ENCODE assay signal across 1 cellular context in genomic region chr4:85774000-85774399, GRCh38.
TF ChIP-seq lines count a peak whose summit lies in the region.

No MANE protein-coding gene starts in this region.

TF ChIP-seq in IMR-90, 13 proteins besides CTCF, POLR2A, EP300 and RAD21 (continued from another document):
- TF ChIP-seq ELK1 (IDR thresholded peaks at IDR 0.05; ENCODE audit: borderline replicate concordance, low read depth, low read length) (no peak), NFE2L2 (IDR thresholded peaks at IDR 0.05; ENCODE audit: low read depth, low read length) (no peak), MXI1 (IDR thresholded peaks at IDR 0.05; ENCODE audit: borderline replicate concordance, low read depth, low read length) (no peak), RFX5 (IDR thresholded peaks at IDR 0.05; ENCODE audit: low read depth, low read length) (no peak), CHD1 (IDR thresholded peaks at IDR 0.05; ENCODE audit: low read depth, low read length) (no peak), MAZ (IDR thresholded peaks at IDR 0.05; ENCODE audit: borderline replicate concordance, low read depth, low read length) (no peak), SMC3 (IDR thresholded peaks at IDR 0.05; ENCODE audit: low read depth, low read length) (no peak), BHLHE40 (IDR thresholded peaks at IDR 0.05; ENCODE audit: low read depth, low read length) (no peak), RCOR1 (IDR thresholded peaks at IDR 0.05; ENCODE audit: insufficient replicate concordance, low read length) (no peak), MAFK (IDR thresholded peaks at IDR 0.05; ENCODE audit: low read depth, low read length) (no peak), CEBPB (IDR thresholded peaks at IDR 0.05; ENCODE audit: low read depth, low read length) (no peak)
TF ChIP-seq in IMR-90: peak in this region for 0.
